In genomic region chr18:688322-688721, GRCh38 we compare ENCODE assay signal across 11 cellular contexts.
"Had no signal": no experiment of that assay in that cellular context is flagged by ENCODE, and none has a peak within 500 bp of the region (broad histone marks: within the 10 kb centered on the region; RNA-seq: fewer than 3 reads in every experiment).

No MANE protein-coding gene starts in this region.

- H3K4me3 ChIP-seq: dorsolateral prefrontal cortex, gastroesophageal sphincter, heart right ventricle, lower lobe of right lung, psoas muscle, right lobe of liver, spleen had no signal

- H3K27me3 ChIP-seq: gastroesophageal sphincter, heart right ventricle, right lobe of liver, spleen had no signal

- H3K9me3 ChIP-seq: gastroesophageal sphincter, heart right ventricle, lower lobe of right lung, psoas muscle, right lobe of liver, spleen had no signal

- H3K4me1 ChIP-seq: lower lobe of right lung, psoas muscle had no signal

- ATAC-seq: gastroesophageal sphincter; stimulated activated naive CD8-positive, alpha-beta T cell treated with anti-CD3 and anti-CD28 coated beads, Interleukin-15, amount 100 ng/mL, for 72 hours had no signal

- DNase-seq: activated CD4-positive, alpha-beta T cell treated with anti-CD3 and anti-CD28 coated beads for 1 hour; activated CD4-positive, alpha-beta T cell treated with anti-CD3 and anti-CD28 coated beads, Interleukin-2, amount 50 U/mL, for 4 hours; amniotic stem cell; dorsolateral prefrontal cortex; heart right ventricle; lower lobe of right lung; psoas muscle; right lobe of liver; spleen; stimulated activated naive CD8-positive, alpha-beta T cell treated with anti-CD3 and anti-CD28 coated beads, Interleukin-15, amount 100 ng/mL, for 72 hours had no signal

- H3K27ac ChIP-seq: gastroesophageal sphincter, heart right ventricle, lower lobe of right lung, psoas muscle, right lobe of liver, spleen had no signal
